ENCODE assay signal across 1 cellular context in genomic region chr11:18397921-18398320, GRCh38.
TF ChIP-seq lines count a peak whose summit lies in the region.

No MANE protein-coding gene starts in this region.

TF ChIP-seq in A549, 52 proteins besides CTCF, POLR2A, EP300 and RAD21 (continued from another document):
- TF ChIP-seq ATOH8 (CRISPR knock-in tag; IDR thresholded peaks at IDR 0.05; ENCODE audit: low read depth) = no peak
- no peak for TF ChIP-seq ESRRA (IDR thresholded peaks at IDR 0.05; ENCODE audit: borderline replicate concordance, low read length)
- no peak for TF ChIP-seq SMC3 (IDR thresholded peaks at IDR 0.05)
- no peak for TF ChIP-seq PHF8 (IDR thresholded peaks at IDR 0.05; ENCODE audit: borderline replicate concordance, low read depth)
- TF ChIP-seq RNF2 (IDR thresholded peaks at IDR 0.05; ENCODE audit: borderline replicate concordance, low read depth) = no peak
- no peak for TF ChIP-seq CEBPB (IDR thresholded peaks at IDR 0.05)
- no peak for TF ChIP-seq NR3C1 (IDR thresholded peaks at IDR 0.05)
- TF ChIP-seq ZNF302 (CRISPR knock-in tag; IDR thresholded peaks at IDR 0.05) = no peak
- no peak for TF ChIP-seq MAX (IDR thresholded peaks at IDR 0.05)
- no peak for TF ChIP-seq CBX8 (IDR thresholded peaks at IDR 0.05)
- TF ChIP-seq HMGXB4 (CRISPR knock-in tag; IDR thresholded peaks at IDR 0.05; ENCODE audit: borderline replicate concordance) = no peak
- no peak for TF ChIP-seq FOSB (CRISPR knock-in tag; IDR thresholded peaks at IDR 0.05)
